In the genomic region with DNA sequence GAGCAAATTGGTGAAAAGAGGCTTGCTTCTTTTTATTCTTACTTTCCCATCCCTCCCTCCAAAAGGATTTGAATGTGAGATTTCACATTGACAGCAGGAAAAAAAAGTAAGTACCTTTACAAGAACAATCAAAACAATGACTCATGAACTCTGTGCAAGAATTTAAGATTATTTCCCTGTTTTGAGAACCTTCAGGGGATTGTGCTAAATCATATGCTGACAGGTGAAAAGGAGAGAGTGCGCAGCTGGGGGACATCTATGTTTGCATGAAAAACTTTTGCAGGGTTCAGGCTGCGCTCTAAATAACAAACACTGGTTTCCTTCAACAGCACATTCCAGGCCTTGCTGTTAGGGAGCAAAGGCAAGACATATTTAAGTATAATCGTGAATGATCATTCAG, we compare ENCODE assay signal across 22 cellular contexts. TPM values are rescaled to one million over a fixed set of nuclear protein-coding genes. Genes with fewer than 3 reads are reported as not detected.
A peak's percentile ranks its signal among the peaks of the same experiment; 100 is the strongest.
DNase-seq lines count a peak whose midpoint lies in the region; ATAC-seq and TF ChIP-seq lines count a peak whose summit lies in the region.
"Had no signal": no experiment of that assay in that cellular context is flagged by ENCODE, and none has a peak within 500 bp of the region (broad histone marks: within the 10 kb centered on the region; RNA-seq: fewer than 3 reads in every experiment).

No MANE protein-coding gene starts in this region.

- H2AFZ ChIP-seq in PC-9: no peak overlapping the region

- no peaks in the 10 kb centered on the region for H3K9me2 ChIP-seq in PC-9 (ENCODE audit: insufficient read depth)

- no peak for ATAC-seq in HG02623 (IDR thresholded peaks at IDR 0.05; ENCODE audit: unreplicated experiment)
- ATAC-seq: activated naive CD4-positive, alpha-beta T cell treated with anti-CD3 and anti-CD28 coated beads, Interleukin-2, amount 50 U/mL, for 72 hours; CD8-positive, alpha-beta T cell; naive thymus-derived CD8-positive, alpha-beta T cell; T-cell had no signal

- H3K4me3 ChIP-seq in PC-9 (no peak overlapping the region), esophagus squamous epithelium (no peak overlapping the region), tibial artery (peak overlapping the region in 1 of 2 donors; percentile 4)
- H3K4me3 ChIP-seq: coronary artery, smooth muscle cell, thyroid gland had no signal

- WGBS in esophagus squamous epithelium, 2 donors: 26 to 27% methylated on average over 3 of the region's 3 CpGs

- DNase-seq in PC-9: peak; percentile 29 to 84
- no peak for DNase-seq in esophagus squamous epithelium (lab: John Stamatoyannopoulos, UW)
- no peak for DNase-seq in mesothelial cell of epicardium (ENCODE audit: low spot score in 2 of 2, unreplicated experiment in 2 of 2)
- no peak for DNase-seq in tibial artery
- DNase-seq in NCI-H2196 (lab: John Stamatoyannopoulos, UW; ENCODE audit: unreplicated experiment): no peak
- DNase-seq in NCI-H187 (lab: John Stamatoyannopoulos, UW): no peak
- no peak for DNase-seq in activated CD4-positive, CD25-positive, alpha-beta regulatory T cell treated with anti-CD3 and anti-CD28 coated beads, Interleukin-2, amount 50 U/mL, for 72 hours
- DNase-seq: CD8-positive, alpha-beta T cell; DMS79; KBM-7; naive thymus-derived CD8-positive, alpha-beta T cell; SIG-M5; stimulated activated CD4-positive, alpha-beta T cell treated with anti-CD3 and anti-CD28 coated beads, Interleukin-2, amount 100 ng/mL, for 48 hours; stimulated activated naive CD4-positive, alpha-beta T cell treated with Interleukin-2 at 50 U/mL for 16 hours; T-cell had no signal

- H3K9me3 Mint-ChIP-seq in mesothelial cell of epicardium: no peaks in the 10 kb centered on the region
- H3K9me3 Mint-ChIP-seq: activated naive CD4-positive, alpha-beta T cell treated with anti-CD3 and anti-CD28 coated beads, Interleukin-2, amount 50 U/mL, for 72 hours; brain; CD8-positive, alpha-beta T cell; memory B cell; naive thymus-derived CD8-positive, alpha-beta T cell; T-cell had no signal

- CTCF ChIA-PET in PC-9 (lab: Charles Lee): no interaction called here

- no peaks in the 10 kb centered on the region for H3K36me3 ChIP-seq in PC-9 (ENCODE audit: low read depth)
- H3K36me3 ChIP-seq in esophagus squamous epithelium: no peaks in the 10 kb centered on the region
- no peaks in the 10 kb centered on the region for H3K36me3 ChIP-seq in tibial artery
- H3K36me3 ChIP-seq: thyroid gland had no signal

- peak overlapping the region; percentile 52 for H3K4me2 ChIP-seq in PC-9
- H3K4me2 ChIP-seq: smooth muscle cell had no signal

- H3K4me1 ChIP-seq in PC-9 (replicated peaks; ENCODE audit: insufficient read depth) (peaks cover 19% of the 10 kb centered on the region), esophagus squamous epithelium (peaks cover 8 to 53% (median 26%) of the 10 kb centered on the region in 3 donors), tibial artery (peaks cover 0 to 73% (median 42%) of the 10 kb centered on the region in 4 donors)

- TF ChIP-seq CTCF in PC-9 (conservative IDR thresholded peaks at IDR 0.05) (no peak), esophagus squamous epithelium (IDR thresholded peaks at IDR 0.05) (no peak), mesothelial cell of epicardium (IDR thresholded peaks at IDR 0.05; ENCODE audit: unreplicated experiment) (no peak), tibial artery (IDR thresholded peaks at IDR 0.05) (no peak)

- H3K4me1 Mint-ChIP-seq in mesothelial cell of epicardium: peaks cover 58% of the 10 kb centered on the region
- H3K4me1 Mint-ChIP-seq: memory B cell; naive thymus-derived CD8-positive, alpha-beta T cell; T-cell had no signal

- H3K4me3 Mint-ChIP-seq in mesothelial cell of epicardium: no peak overlapping the region
- H3K4me3 Mint-ChIP-seq: brain; CD8-positive, alpha-beta T cell; memory B cell; naive thymus-derived CD8-positive, alpha-beta T cell; T-cell had no signal

- POLR2A ChIA-PET in PC-9 (lab: Charles Lee; ENCODE audit: unreplicated experiment): no interaction called here

- peak overlapping the region; percentile 89 for H3K27ac Mint-ChIP-seq in mesothelial cell of epicardium
- H3K27ac Mint-ChIP-seq: activated naive CD4-positive, alpha-beta T cell treated with anti-CD3 and anti-CD28 coated beads, Interleukin-2, amount 50 U/mL, for 72 hours; CD8-positive, alpha-beta T cell; memory B cell; naive thymus-derived CD8-positive, alpha-beta T cell; T-cell had no signal

- 0 out of 2 replicates have a peak overlapping the region, but pooled peaks have one; percentile 3 for H3K27ac ChIP-seq in PC-9
- H3K27ac ChIP-seq in esophagus squamous epithelium: peak overlapping the region; percentile 27 to 49 (median 33)
- H3K27ac ChIP-seq in tibial artery: peak overlapping the region; percentile 63 to 65
- H3K27ac ChIP-seq: coronary artery had no signal

- BruUV-seq in PC-9 (replicated peaks; lab: Mats Ljungman, UMichigan): no TSS peak

- intact Hi-C loops in PC-9 (cut with micrococcal nuclease; ENCODE audit: unreplicated experiment) (no loop called here), esophagus squamous epithelium (cut with DNase I) (no loop called here), tibial artery (cut with DNase I; ENCODE audit: low total_unique reads) (no loop called here)

- no peaks in the 10 kb centered on the region for H3K27me3 ChIP-seq in PC-9 (ENCODE audit: insufficient read depth, low read depth)
- no peaks in the 10 kb centered on the region for H3K27me3 ChIP-seq in esophagus squamous epithelium
- no peaks in the 10 kb centered on the region for H3K27me3 ChIP-seq in tibial artery
- H3K27me3 ChIP-seq: thyroid gland had no signal

- H4K20me1 ChIP-seq in PC-9 (ENCODE audit: insufficient read depth): no peaks in the 10 kb centered on the region

- H3F3A ChIP-seq in PC-9 (ENCODE audit: insufficient read depth, low read depth): no peaks in the 10 kb centered on the region

- H3K9me3 ChIP-seq in PC-9 (ENCODE audit: insufficient read depth, low read depth): no peaks in the 10 kb centered on the region
- no peaks in the 10 kb centered on the region for H3K9me3 ChIP-seq in esophagus squamous epithelium
- H3K9me3 ChIP-seq in tibial artery: no peaks in the 10 kb centered on the region
- H3K9me3 ChIP-seq: thyroid gland had no signal

- TF ChIP-seq POLR2A in esophagus squamous epithelium (IDR thresholded peaks at IDR 0.05): no peak

- peaks cover 9% of the 10 kb centered on the region for H3K36me3 Mint-ChIP-seq in mesothelial cell of epicardium
- H3K36me3 Mint-ChIP-seq: activated naive CD4-positive, alpha-beta T cell treated with anti-CD3 and anti-CD28 coated beads, Interleukin-2, amount 50 U/mL, for 72 hours; brain; CD8-positive, alpha-beta T cell; memory B cell; naive thymus-derived CD8-positive, alpha-beta T cell; T-cell had no signal

- H3K79me2 ChIP-seq in PC-9 (ENCODE audit: low read depth): no peaks in the 10 kb centered on the region

- no peaks in the 10 kb centered on the region for H3K27me3 Mint-ChIP-seq in mesothelial cell of epicardium (ENCODE audit: low read depth)
- H3K27me3 Mint-ChIP-seq: brain had no signal

RNA-seq across cellular contexts. Expression of gene RERG, which starts 27.3 kb away (rescaled TPM):
- 0.50 and 1.4 TPM in 2 replicates for total RNA-seq in PC-9 (2021)
- 10 to 100 TPM in 2 of 4 donors, 1 to 10 TPM in 2; 1.4 to 15.1 (median 7.0) TPM for total RNA-seq in esophagus squamous epithelium
- total RNA-seq in mesothelial cell of epicardium: 28.6 to 34.0 TPM (median 33.3 TPM) in 3 replicates
- total RNA-seq: activated naive CD4-positive, alpha-beta T cell treated with anti-CD3 and anti-CD28 coated beads, Interleukin-2, amount 50 U/mL, for 72 hours; CD8-positive, alpha-beta T cell had no signal

Comparison
In these comparisons a context has a peak if more than half of its experiments do, and no peak if none do; other contexts are left out.
1. DNase-seq: peak in PC-9 (2 of 2); none in esophagus squamous epithelium (single experiment), mesothelial cell of epicardium (0 of 2), tibial artery (0 of 2), NCI-H2196 (single experiment), NCI-H187 (0 of 2) and activated CD4-positive, CD25-positive, alpha-beta regulatory T cell treated with anti-CD3 and anti-CD28 coated beads, Interleukin-2, amount 50 U/mL, for 72 hours (single experiment).
2. H3K27ac ChIP-seq: peak in every context shown above with its lines; median percentile 64 in tibial artery; 33 in esophagus squamous epithelium; 3 in PC-9.